In genomic region chr11:2886191-2886894, GRCh38 we compare ENCODE assay signal across 8 cellular contexts. TPM values are rescaled to one million over a fixed set of nuclear protein-coding genes. Genes with fewer than 3 reads are reported as not detected.
DNase-seq lines count a peak whose midpoint lies in the region; ATAC-seq and TF ChIP-seq lines count a peak whose summit lies in the region.

No MANE protein-coding gene starts in this region.

- CTCF ChIA-PET in activated CD4-positive, alpha-beta T cell treated with anti-CD3 and anti-CD28 coated beads, Interleukin-2, amount 10 ng/mL, durations not matched to agents 7 days and 5 days (lab: Charles Lee) = interaction anchor here (2.1 to 11.3 kb wide), 2 partner anchors 12 to 352 kb away, joined by 7 to 230 read pairs; no protein-coding TSS in a partner anchor

- H3K4me1 ChIP-seq in HUES6 (ENCODE audit: control insufficient read depth, insufficient read depth, low read length) (peaks cover 33% of the 10 kb centered on the region), colonic mucosa (peaks cover 6% of the 10 kb centered on the region), muscle layer of colon (ENCODE audit: insufficient read depth, low read length) (peaks cover 23% of the 10 kb centered on the region)

- H3K4me1 Mint-ChIP-seq in activated CD4-positive, alpha-beta T cell treated with anti-CD3 and anti-CD28 coated beads, Interleukin-2, amount 10 ng/mL, durations not matched to agents 7 days and 5 days = peaks cover 18% of the 10 kb centered on the region

- DNase-seq in activated CD4-positive, alpha-beta T cell treated with anti-CD3 and anti-CD28 coated beads, Interleukin-2, amount 10 ng/mL, durations not matched to agents 7 days and 5 days = peak; percentile 17
- no peak for DNase-seq in activated CD4-positive, alpha-beta T cell treated with anti-CD3 and anti-CD28 coated beads, Interleukin-2, amount 50 U/mL, for 48 hours
- DNase-seq in colonic mucosa (no peak), NCI-H510A (lab: John Stamatoyannopoulos, UW) (no peak), NCI-H2171 treated with DMSO at 0.1 percent for 48 hours (lab: John Stamatoyannopoulos, UW) (no peak)

- peak overlapping the region; percentile 77 for H3K9ac ChIP-seq in HUES6 (ENCODE audit: low read length)
- H3K9ac ChIP-seq in colonic mucosa (ENCODE audit: low read depth in 2 of 2, low read length in 2 of 2) = peak overlapping the region; percentile 12 to 58
- H3K9ac ChIP-seq in muscle layer of colon (ENCODE audit: low read length) = no peak overlapping the region

- H3K27ac ChIP-seq in HUES6 (ENCODE audit: low read depth, low read length) = no peak overlapping the region; the same call in 1 of the 2 replicates
- H3K27ac ChIP-seq in colonic mucosa = no peak overlapping the region
- peak overlapping the region; percentile 34 for H3K27ac ChIP-seq in muscle layer of colon (ENCODE audit: low read depth, low read length)

- H3K36me3 ChIP-seq in HUES6 (ENCODE audit: control insufficient read depth, insufficient read depth, low read length) = no peaks in the 10 kb centered on the region
- H3K36me3 ChIP-seq in colonic mucosa = no peaks in the 10 kb centered on the region
- H3K36me3 ChIP-seq in muscle layer of colon (ENCODE audit: insufficient read depth, low read length) = no peaks in the 10 kb centered on the region

- H3K4me3 ChIP-seq in HUES6 (ENCODE audit: low read depth, low read length) (peak overlapping the region; percentile 44), colonic mucosa (peak overlapping the region; percentile 47), muscle layer of colon (ENCODE audit: low read depth in 1 of 2, low read length in 2 of 2) (no peak overlapping the region)

- no peak overlapping the region for H3K27ac Mint-ChIP-seq in activated CD4-positive, alpha-beta T cell treated with anti-CD3 and anti-CD28 coated beads, Interleukin-2, amount 10 ng/mL, durations not matched to agents 7 days and 5 days

- H3K4me3 Mint-ChIP-seq in activated CD4-positive, alpha-beta T cell treated with anti-CD3 and anti-CD28 coated beads, Interleukin-2, amount 10 ng/mL, durations not matched to agents 7 days and 5 days = peak overlapping the region; percentile 49

- no peak for TF ChIP-seq CTCF in colonic mucosa (IDR thresholded peaks at IDR 0.05)

- no peaks in the 10 kb centered on the region for H3K9me3 Mint-ChIP-seq in activated CD4-positive, alpha-beta T cell treated with anti-CD3 and anti-CD28 coated beads, Interleukin-2, amount 10 ng/mL, durations not matched to agents 7 days and 5 days

- intact Hi-C loops in colonic mucosa (cut with DNase I) = loop anchor here (10.0 kb wide), 1 partner anchor 182 kb away; no protein-coding TSS in a partner anchor

- ATAC-seq in GM21717 (IDR thresholded peaks at IDR 0.05; ENCODE audit: unreplicated experiment) = no peak

- no peaks in the 10 kb centered on the region for H3K36me3 Mint-ChIP-seq in activated CD4-positive, alpha-beta T cell treated with anti-CD3 and anti-CD28 coated beads, Interleukin-2, amount 10 ng/mL, durations not matched to agents 7 days and 5 days (ENCODE audit: low read depth)

- peaks cover 29% of the 10 kb centered on the region for H3K27me3 Mint-ChIP-seq in activated CD4-positive, alpha-beta T cell treated with anti-CD3 and anti-CD28 coated beads, Interleukin-2, amount 10 ng/mL, durations not matched to agents 7 days and 5 days

- H3K27me3 ChIP-seq in HUES6 (ENCODE audit: control insufficient read depth, insufficient read depth, low read length) (peaks cover 57% of the 10 kb centered on the region), colonic mucosa (peaks cover 8% of the 10 kb centered on the region), muscle layer of colon (ENCODE audit: control insufficient read depth in 1 of 2, insufficient read depth in 2 of 2, low read length in 2 of 2) (no peaks in the 10 kb centered on the region)

- POLR2A ChIA-PET in activated CD4-positive, alpha-beta T cell treated with anti-CD3 and anti-CD28 coated beads, Interleukin-2, amount 10 ng/mL, durations not matched to agents 7 days and 5 days (lab: Charles Lee) = no interaction called here

- H3K9me3 ChIP-seq in HUES6 (ENCODE audit: control insufficient read depth, insufficient read depth, low read depth, low read length) (no peaks in the 10 kb centered on the region), colonic mucosa (no peaks in the 10 kb centered on the region), muscle layer of colon (ENCODE audit: low read length) (no peaks in the 10 kb centered on the region)

RNA-seq across cellular contexts. Expression of gene CDKN1C, which starts 0.8 kb away (rescaled TPM):
- total RNA-seq in activated CD4-positive, alpha-beta T cell treated with anti-CD3 and anti-CD28 coated beads, Interleukin-2, amount 10 ng/mL, durations not matched to agents 7 days and 5 days = under 1 TPM; 0.29 to 0.40 TPM
- total RNA-seq in colonic mucosa = 10 to 100 TPM; 10.9 to 18.2 TPM

RNA-seq across cellular contexts. Expression of gene PHLDA2, which starts 42.9 kb away (rescaled TPM):
- total RNA-seq in activated CD4-positive, alpha-beta T cell treated with anti-CD3 and anti-CD28 coated beads, Interleukin-2, amount 10 ng/mL, durations not matched to agents 7 days and 5 days = under 1 TPM; 0.35 to 0.45 TPM
- 10 to 100 TPM; 31.6 to 41.6 TPM for total RNA-seq in colonic mucosa

Comparison
In these comparisons a context has a peak if more than half of its experiments do, and no peak if none do; other contexts are left out.
1. H3K4me3 ChIP-seq: peak in HUES6 (single experiment) and colonic mucosa (single experiment); none in muscle layer of colon (0 of 2).
2. RNA of gene CDKN1C, which starts 0.8 kb away (total RNA-seq): 10.9 to 18.2 TPM in colonic mucosa; 0.29 to 0.40 TPM in activated CD4-positive, alpha-beta T cell treated with anti-CD3 and anti-CD28 coated beads, Interleukin-2, amount 10 ng/mL, durations not matched to agents 7 days and 5 days; every median in the first group is over 4 times any median in the second.
3. RNA of gene PHLDA2, which starts 42.9 kb away (total RNA-seq): 31.6 to 41.6 TPM in colonic mucosa; 0.35 to 0.45 TPM in activated CD4-positive, alpha-beta T cell treated with anti-CD3 and anti-CD28 coated beads, Interleukin-2, amount 10 ng/mL, durations not matched to agents 7 days and 5 days; every median in the first group is over 10 times any median in the second.